9 cellular contexts compared by ENCODE assay signal in the genomic region with DNA sequence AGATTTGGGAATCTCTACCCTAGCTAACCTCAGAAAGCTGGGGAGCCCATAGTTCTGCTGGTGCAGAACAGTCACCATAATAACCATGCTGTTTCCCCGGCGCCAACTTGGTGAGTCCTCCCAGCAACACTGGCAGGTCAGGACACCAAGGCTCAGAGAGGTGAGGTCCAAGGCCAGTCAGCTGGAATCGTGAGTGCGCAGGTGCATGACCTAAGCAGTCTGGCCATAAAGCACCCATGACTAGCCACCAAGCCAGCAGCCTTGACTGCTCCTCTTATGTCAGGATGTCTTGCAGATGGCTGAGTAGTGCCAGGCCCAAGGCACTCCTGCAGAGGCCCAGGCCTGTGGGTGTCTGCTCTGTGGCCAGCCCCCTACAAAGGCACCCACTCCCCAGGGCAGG. TPM values are rescaled to one million over a fixed set of nuclear protein-coding genes. Genes with fewer than 3 reads are reported as not detected.
DNase-seq lines count a peak whose midpoint lies in the region; ATAC-seq and TF ChIP-seq lines count a peak whose summit lies in the region.
"Had no signal": no experiment of that assay in that cellular context is flagged by ENCODE, and none has a peak within 500 bp of the region (broad histone marks: within the 10 kb centered on the region; RNA-seq: fewer than 3 reads in every experiment).

No MANE protein-coding gene starts in this region.

- POLR2A ChIA-PET in OCI-LY7 (lab: Charles Lee): interaction anchor here (0.5 to 2.8 kb wide), 7 partner anchors 11 to 591 kb away, joined by 3 to 9 read pairs (median 4); a partner anchor contains a TSS

- no TSS peak for BruUV-seq in OCI-LY7 (replicated peaks; lab: Mats Ljungman, UMichigan)

- H3K79me2 ChIP-seq in OCI-LY7 (ENCODE audit: insufficient read depth, low read depth, low read length): peaks cover 50% of the 10 kb centered on the region

- intact Hi-C loops in OCI-LY7 (cut with micrococcal nuclease; ENCODE audit: unreplicated experiment) (loop anchor here (10.0 kb wide), 1 partner anchor 470 kb away; a partner anchor contains a TSS), esophagus squamous epithelium (cut with DNase I) (loop anchor here (10.0 kb wide), 1 partner anchor 120 kb away; a partner anchor contains a TSS), psoas muscle (cut with DNase I) (loop anchor here (5.0 kb wide), 1 partner anchor 87 kb away; a partner anchor contains a TSS)

- H3K9me2 ChIP-seq in OCI-LY7 (ENCODE audit: insufficient read depth, low read length): no peaks in the 10 kb centered on the region

- WGBS in esophagus squamous epithelium, 2 donors: 33 to 60% methylated on average over 1 to 3 of the region's 4 CpGs
- 37 to 45% (median 42%) methylated on average over 4 of the region's 4 CpGs for WGBS in psoas muscle, 3 donors

- DNase-seq in OCI-LY7 (ENCODE audit: low spot score) (peak; percentile 66), esophagus squamous epithelium (lab: John Stamatoyannopoulos, UW) (no peak), psoas muscle (no peak), NCI-H2107 treated with DMSO at 0.1 percent for 48 hours (lab: John Stamatoyannopoulos, UW; ENCODE audit: unreplicated experiment) (no peak), NCI-H226 (no peak)

- H3K9me3 ChIP-seq in OCI-LY7 (ENCODE audit: low read length): no peaks in the 10 kb centered on the region
- H3K9me3 ChIP-seq in esophagus squamous epithelium: no peaks in the 10 kb centered on the region
- H3K9me3 ChIP-seq in psoas muscle: no peaks in the 10 kb centered on the region

- H3K27ac ChIP-seq in OCI-LY7 (ENCODE audit: low read depth, low read length, poor library complexity, severe bottlenecking) (peak overlapping the region; percentile 99), esophagus squamous epithelium (peak overlapping the region; percentile 96 to 100 (median 99)), psoas muscle (peak overlapping the region; percentile 96)

- TF ChIP-seq CTCF in OCI-LY7 (conservative IDR thresholded peaks at IDR 0.05; ENCODE audit: low read length): no peak
- TF ChIP-seq CTCF in esophagus squamous epithelium (IDR thresholded peaks at IDR 0.05): no peak
- TF ChIP-seq CTCF in psoas muscle (IDR thresholded peaks at IDR 0.05): no peak

- H2AFZ ChIP-seq in OCI-LY7 (ENCODE audit: low read length): no peak overlapping the region

- CTCF ChIA-PET in OCI-LY7 (lab: Charles Lee; ENCODE audit: unreplicated experiment): interaction anchor here (0.6 kb wide), 1 partner anchor 485 kb away, joined by 3 read pairs; no protein-coding TSS in a partner anchor

- H3K36me3 ChIP-seq in OCI-LY7 (ENCODE audit: insufficient read depth, low read length) (peaks cover 58% of the 10 kb centered on the region), esophagus squamous epithelium (peaks cover 10 to 28% (median 23%) of the 10 kb centered on the region in 3 donors), psoas muscle (ENCODE audit: insufficient read depth in 1 of 2, low read depth in 1 of 2) (peaks cover 3 to 20% of the 10 kb centered on the region in 2 donors)

- no peak for ATAC-seq in psoas muscle
- ATAC-seq in GM18505 (IDR thresholded peaks at IDR 0.05; ENCODE audit: unreplicated experiment): no peak
- no peak for ATAC-seq in HG03442 (IDR thresholded peaks at IDR 0.05; ENCODE audit: unreplicated experiment)

- peak overlapping the region; percentile 95 for H3K4me2 ChIP-seq in OCI-LY7 (ENCODE audit: low read length)

- H3K4me1 ChIP-seq in OCI-LY7 (ENCODE audit: insufficient read depth, low read length, poor library complexity, severe bottlenecking) (peaks cover 68% of the 10 kb centered on the region), esophagus squamous epithelium (peaks cover 54 to 86% (median 59%) of the 10 kb centered on the region in 3 donors), psoas muscle (peaks cover 35% of the 10 kb centered on the region)

- TF ChIP-seq POLR2A in esophagus squamous epithelium (IDR thresholded peaks at IDR 0.05): no peak
- TF ChIP-seq POLR2A in GM18505 (IDR thresholded peaks at IDR 0.05; ENCODE audit: borderline replicate concordance, extremely low read depth, insufficient read depth, insufficient read length): no peak

- H3K27me3 ChIP-seq in esophagus squamous epithelium (no peaks in the 10 kb centered on the region), psoas muscle (ENCODE audit: insufficient read depth in 3 of 3, low read length in 2 of 3) (no peaks in the 10 kb centered on the region)

- peak overlapping the region; percentile 78; the same call in 1 of the 2 replicates for H3K4me3 ChIP-seq in GM08714 (ENCODE audit: low read length)
- peak overlapping the region; percentile 79 for H3K4me3 ChIP-seq in OCI-LY7 (ENCODE audit: low read depth, low read length, poor library complexity, severe bottlenecking)
- peak overlapping the region in 3 of 4 donors; percentile 81 to 97 (median 88) for H3K4me3 ChIP-seq in esophagus squamous epithelium
- H3K4me3 ChIP-seq in psoas muscle: peak overlapping the region; percentile 77

- 0 out of 2 replicates have a peak, but pooled peaks cover 7% of the 10 kb centered on the region for H4K20me1 ChIP-seq in OCI-LY7 (ENCODE audit: insufficient read depth, low read length)

RNA-seq across cellular contexts. Expression of a gene that starts 2.6 kb away (rescaled TPM):
- 47.4 and 61.2 TPM in 2 replicates for total RNA-seq in OCI-LY7 (2014; rRNA removed; shearing (Covaris generic))
- total RNA-seq in OCI-LY7 (2022): 164 and 207 TPM in 2 replicates
- total RNA-seq in esophagus squamous epithelium: 10 to 100 TPM in 3 of 4 donors, 1 to 10 TPM in 1; 8.8 to 23.1 (median 15.5) TPM
- 10 to 100 TPM; 14.2 to 22.4 (median 16.5) TPM for total RNA-seq in psoas muscle
- 10 to 100 TPM in 1 of 3 donors, 1 to 10 TPM in 2; 5.6 to 10.1 (median 8.3) TPM for polyA plus RNA-seq in psoas muscle

RNA-seq across cellular contexts. Expression of a gene that starts 14.5 kb away (rescaled TPM):
- 0.25 and 0.33 TPM in 2 replicates for total RNA-seq in OCI-LY7 (2014; rRNA removed; shearing (Covaris generic))
- total RNA-seq in OCI-LY7 (2022) (2.8 and 3.8 TPM in 2 replicates), esophagus squamous epithelium (under 1 TPM in 1 of 4 donors, not detected in 3; under 0.01 TPM), psoas muscle (under 1 TPM in 2 of 4 donors, not detected in 2; 0.13 to 0.30 TPM)
- polyA plus RNA-seq in psoas muscle: under 1 TPM in 2 of 3 donors, not detected in 1; 0.03 to 0.16 TPM
- total RNA-seq: glomerular endothelial cell had no signal
